8 cellular contexts compared by ENCODE assay signal in genomic region chr21:29196021-29196663, GRCh38.
DNase-seq lines count a peak whose midpoint lies in the region; TF ChIP-seq lines count a peak whose summit lies in the region.

No MANE protein-coding gene starts in this region.

- H3K4me2 ChIP-seq in Loucy (ENCODE audit: low read depth, low read length, poor library complexity, severe bottlenecking), result peak overlapping the region; percentile 53

- peak overlapping the region; percentile 42 for H3K4me3 ChIP-seq in GM06990 (replicated peaks; ENCODE audit: low read depth, low read length)
- H3K4me3 ChIP-seq in H7 (ENCODE audit: insufficient read depth, low read depth, low read length), result no peak overlapping the region
- peak overlapping the region; percentile 42 for H3K4me3 ChIP-seq in Loucy (ENCODE audit: low read length, poor library complexity, severe bottlenecking)
- peak overlapping the region; percentile 7 for H3K4me3 ChIP-seq in mononuclear cell (ENCODE audit: low read length)

- no peak overlapping the region for H3K9ac ChIP-seq in Loucy (ENCODE audit: low read depth, low read length, poor library complexity, severe bottlenecking)

- H3F3A ChIP-seq in Loucy (ENCODE audit: low read depth), result no peaks in the 10 kb centered on the region

- H4K20me1 ChIP-seq in Loucy (ENCODE audit: insufficient read depth, low read length, poor library complexity, severe bottlenecking), result no peaks in the 10 kb centered on the region

- DNase-seq in GM06990 (ENCODE audit: extremely low read depth, insufficient read length) (peak; percentile 73), H7 (peak; percentile 40), dermis microvascular lymphatic vessel endothelial cell (ENCODE audit: low read depth in 2 of 2) (peak; percentile 82 to 94), mesenteric fat pad (ENCODE audit: low spot score) (no peak)
- DNase-seq in activated CD4-positive, alpha-beta T cell treated with anti-CD3 and anti-CD28 coated beads for 24 hours (ENCODE audit: low read depth in 2 of 2), result peak; percentile 45 to 69
- DNase-seq in stimulated activated naive CD4-positive, alpha-beta T cell (lab: John Stamatoyannopoulos, UW), result peak in 5 of 6 experiments; percentile 8 to 34 (median 24)

- H3K36me3 ChIP-seq in GM06990 (ENCODE audit: control insufficient read depth, insufficient read depth, low read length) (no peaks in the 10 kb centered on the region), H7 (replicated peaks; ENCODE audit: control insufficient read depth, insufficient read depth, low read length) (no peaks in the 10 kb centered on the region), Loucy (ENCODE audit: insufficient read depth, low read length) (no peaks in the 10 kb centered on the region)

- H3K27me3 ChIP-seq in GM06990 (replicated peaks; ENCODE audit: control insufficient read depth, insufficient read depth, low read length) (no peaks in the 10 kb centered on the region), H7 (ENCODE audit: control insufficient read depth, insufficient read depth, low read length) (no peaks in the 10 kb centered on the region), Loucy (ENCODE audit: insufficient read depth, low read length, poor library complexity, severe bottlenecking) (no peaks in the 10 kb centered on the region), mononuclear cell (ENCODE audit: insufficient read depth, low read length) (no peaks in the 10 kb centered on the region)

- no peaks in the 10 kb centered on the region for H3K9me3 ChIP-seq in Loucy (ENCODE audit: insufficient read depth, low read depth, low read length)
- H3K9me3 ChIP-seq in mononuclear cell (ENCODE audit: low read depth, low read length), result peaks cover 11% of the 10 kb centered on the region

- H3K79me2 ChIP-seq in Loucy (ENCODE audit: insufficient read depth, low read length), result no peaks in the 10 kb centered on the region

- TF ChIP-seq CTCF in GM06990 (IDR thresholded peaks at IDR 0.05; ENCODE audit: insufficient read depth, low read length, poor library complexity, severe bottlenecking) (peak; percentile 70), Loucy (conservative IDR thresholded peaks at IDR 0.05; ENCODE audit: low read length) (peak; percentile 60)

- peak overlapping the region; percentile 65 for H2AFZ ChIP-seq in Loucy (ENCODE audit: low read length)

- H3K4me1 ChIP-seq in Loucy (ENCODE audit: insufficient read depth, low read length, poor library complexity, severe bottlenecking) (peaks cover 9% of the 10 kb centered on the region), mononuclear cell (ENCODE audit: insufficient read depth, low read length) (peaks cover 58% of the 10 kb centered on the region)

- H3K9me2 ChIP-seq in Loucy (replicated peaks; ENCODE audit: low read depth, low read length), result no peaks in the 10 kb centered on the region
